Comparison of ENCODE assay signal across 9 cellular contexts in genomic region chr10:59622320-59622901, GRCh38.
DNase-seq lines count a peak whose midpoint lies in the region; ATAC-seq and TF ChIP-seq lines count a peak whose summit lies in the region.
"Had no signal": no experiment of that assay in that cellular context is flagged by ENCODE, and none has a peak within 500 bp of the region (broad histone marks: within the 10 kb centered on the region; RNA-seq: fewer than 3 reads in every experiment).

No MANE protein-coding gene starts in this region.

- TF ChIP-seq CTCF in SU-DHL-6 (IDR thresholded peaks at IDR 0.05; ENCODE audit: insufficient read depth, low read length, poor library complexity, severe bottlenecking) (peak; percentile 45), mesothelial cell of epicardium (IDR thresholded peaks at IDR 0.05; ENCODE audit: unreplicated experiment) (peak; percentile 64), type B pancreatic cell (conservative IDR thresholded peaks at IDR 0.05) (peak; percentile 82)

- H3K79me2 ChIP-seq in SU-DHL-6 (ENCODE audit: insufficient read depth, low read length) = no peaks in the 10 kb centered on the region

- no peaks in the 10 kb centered on the region for H3K9me3 ChIP-seq in SU-DHL-6 (ENCODE audit: insufficient read depth, low read length)

- no peaks in the 10 kb centered on the region for H3K36me3 ChIP-seq in SU-DHL-6 (ENCODE audit: low read length)

- no peak for TF ChIP-seq POLR2A in erythroblast (IDR thresholded peaks at IDR 0.05; ENCODE audit: low read length)

- ATAC-seq in GM21717 (IDR thresholded peaks at IDR 0.05; ENCODE audit: unreplicated experiment) = no peak

- H3K9me2 ChIP-seq in SU-DHL-6 (replicated peaks; ENCODE audit: insufficient read depth, low read length) = no peaks in the 10 kb centered on the region

- no peak overlapping the region for H3K4me3 ChIP-seq in SU-DHL-6 (ENCODE audit: insufficient read depth, low read length, poor library complexity, severe bottlenecking)

- no peaks in the 10 kb centered on the region for H3K27me3 ChIP-seq in SU-DHL-6 (ENCODE audit: low read length)

- H3F3A ChIP-seq in SU-DHL-6 (ENCODE audit: insufficient read depth) = no peaks in the 10 kb centered on the region

- no peak overlapping the region for H3K27ac Mint-ChIP-seq in activated T-cell treated with anti-CD3 and anti-CD28 coated beads, Interleukin-2, amount 50 U/mL, for 24 hours
- H3K27ac Mint-ChIP-seq in mesothelial cell of epicardium (no peak overlapping the region), type B pancreatic cell (no peak overlapping the region)
- H3K27ac Mint-ChIP-seq: activated naive CD4-positive, alpha-beta T cell treated with anti-CD3 and anti-CD28 coated beads, Interleukin-2, amount 50 U/mL, for 24 hours had no signal

- H3K27ac ChIP-seq in SU-DHL-6 (ENCODE audit: low read depth, low read length) = no peak overlapping the region

- H3K4me1 Mint-ChIP-seq in activated T-cell treated with anti-CD3 and anti-CD28 coated beads, Interleukin-2, amount 50 U/mL, for 24 hours (ENCODE audit: low read depth) = peaks cover 2% of the 10 kb centered on the region
- peaks cover 20% of the 10 kb centered on the region for H3K4me1 Mint-ChIP-seq in mesothelial cell of epicardium
- peaks cover 30% of the 10 kb centered on the region for H3K4me1 Mint-ChIP-seq in type B pancreatic cell (ENCODE audit: unreplicated experiment)

- no peaks in the 10 kb centered on the region for H3K27me3 Mint-ChIP-seq in activated T-cell treated with anti-CD3 and anti-CD28 coated beads, Interleukin-2, amount 50 U/mL, for 24 hours
- H3K27me3 Mint-ChIP-seq in mesothelial cell of epicardium (ENCODE audit: low read depth) = no peaks in the 10 kb centered on the region
- H3K27me3 Mint-ChIP-seq in type B pancreatic cell = no peaks in the 10 kb centered on the region
- H3K27me3 Mint-ChIP-seq: activated naive CD4-positive, alpha-beta T cell treated with anti-CD3 and anti-CD28 coated beads, Interleukin-2, amount 50 U/mL, for 24 hours had no signal

- H4K20me1 ChIP-seq in SU-DHL-6 (ENCODE audit: low read depth, low read length) = no peaks in the 10 kb centered on the region

- H3K9ac ChIP-seq in SU-DHL-6 (ENCODE audit: low read length) = no peak overlapping the region

- H3K4me3 Mint-ChIP-seq in activated T-cell treated with anti-CD3 and anti-CD28 coated beads, Interleukin-2, amount 50 U/mL, for 24 hours = no peak overlapping the region
- H3K4me3 Mint-ChIP-seq in mesothelial cell of epicardium (no peak overlapping the region), type B pancreatic cell (no peak overlapping the region)
- H3K4me3 Mint-ChIP-seq: activated naive CD4-positive, alpha-beta T cell treated with anti-CD3 and anti-CD28 coated beads, Interleukin-2, amount 50 U/mL, for 24 hours had no signal

- H3K4me2 ChIP-seq in SU-DHL-6 (ENCODE audit: low read depth, low read length, poor library complexity, severe bottlenecking) = no peak overlapping the region

- no peak overlapping the region for H2AFZ ChIP-seq in SU-DHL-6 (ENCODE audit: low read depth, low read length, severe bottlenecking)

- DNase-seq in activated T-cell treated with anti-CD3 and anti-CD28 coated beads, Interleukin-2, amount 50 U/mL, for 24 hours = peak; percentile 34
- DNase-seq in activated T-cell treated with anti-CD3 and anti-CD28 coated beads for 4 hours (no peak), NCI-H1048 (lab: John Stamatoyannopoulos, UW) (peak; percentile 20), erythroblast (lab: John Stamatoyannopoulos, UW) (peak; percentile 37 to 59), mesothelial cell of epicardium (ENCODE audit: low spot score in 2 of 2, unreplicated experiment in 2 of 2) (no peak), type B pancreatic cell (ENCODE audit: extremely low spot score, unreplicated experiment) (no peak)

- H3K36me3 Mint-ChIP-seq in activated T-cell treated with anti-CD3 and anti-CD28 coated beads, Interleukin-2, amount 50 U/mL, for 24 hours (ENCODE audit: low read depth) = no peaks in the 10 kb centered on the region
- H3K36me3 Mint-ChIP-seq in mesothelial cell of epicardium (no peaks in the 10 kb centered on the region), type B pancreatic cell (no peaks in the 10 kb centered on the region)
- H3K36me3 Mint-ChIP-seq: activated naive CD4-positive, alpha-beta T cell treated with anti-CD3 and anti-CD28 coated beads, Interleukin-2, amount 50 U/mL, for 24 hours had no signal

- no peaks in the 10 kb centered on the region for H3K9me3 Mint-ChIP-seq in activated T-cell treated with anti-CD3 and anti-CD28 coated beads, Interleukin-2, amount 50 U/mL, for 24 hours
- no peaks in the 10 kb centered on the region for H3K9me3 Mint-ChIP-seq in mesothelial cell of epicardium
- H3K9me3 Mint-ChIP-seq in type B pancreatic cell = no peaks in the 10 kb centered on the region
- H3K9me3 Mint-ChIP-seq: activated naive CD4-positive, alpha-beta T cell treated with anti-CD3 and anti-CD28 coated beads, Interleukin-2, amount 50 U/mL, for 24 hours had no signal

Comparison
In these comparisons a context has a peak if more than half of its experiments do, and no peak if none do; other contexts are left out.
1. DNase-seq: peak in activated T-cell treated with anti-CD3 and anti-CD28 coated beads, Interleukin-2, amount 50 U/mL, for 24 hours (single experiment), NCI-H1048 (single experiment) and erythroblast (2 of 2); none in activated T-cell treated with anti-CD3 and anti-CD28 coated beads for 4 hours (single experiment), mesothelial cell of epicardium (0 of 2) and type B pancreatic cell (single experiment).
2. Peak in every context shown above with its lines, with median percentiles within 50 percentile points of each other: CTCF ChIP-seq.